11 cellular contexts compared by ENCODE assay signal in the genomic region with DNA sequence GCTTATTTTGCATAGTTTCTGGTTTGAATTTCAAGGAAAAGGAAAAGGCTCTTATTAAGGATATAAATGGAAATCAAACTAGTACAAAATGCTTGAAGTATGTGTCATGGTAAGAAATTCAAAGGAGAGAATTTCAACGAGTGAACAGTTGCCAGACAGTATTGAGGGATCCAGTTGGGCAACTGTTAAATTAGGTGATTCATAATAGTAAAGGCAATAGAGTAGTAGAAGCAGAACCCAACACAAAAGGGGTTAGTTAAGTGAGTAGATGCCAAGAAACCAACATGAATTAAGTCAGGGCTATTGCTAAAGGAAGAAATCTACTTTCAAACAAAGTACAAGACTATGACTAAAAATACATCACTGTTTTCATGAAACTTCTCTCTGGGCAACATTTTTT. TPM values are rescaled to one million over a fixed set of nuclear protein-coding genes. Genes with fewer than 3 reads are reported as not detected.
A peak's percentile ranks its signal among the peaks of the same experiment; 100 is the strongest.
DNase-seq lines count a peak whose midpoint lies in the region; ATAC-seq and TF ChIP-seq lines count a peak whose summit lies in the region.
"Had no signal": no experiment of that assay in that cellular context is flagged by ENCODE, and none has a peak within 500 bp of the region (broad histone marks: within the 10 kb centered on the region; RNA-seq: fewer than 3 reads in every experiment).

No MANE protein-coding gene starts in this region.

- H3K27me3 ChIP-seq in stomach: no peaks in the 10 kb centered on the region
- H3K27me3 ChIP-seq in right lobe of liver: no peaks in the 10 kb centered on the region
- H3K27me3 ChIP-seq: heart right ventricle had no signal

- TF ChIP-seq CTCF in AG10803 (conservative IDR thresholded peaks at IDR 0.05; ENCODE audit: low read length) (no peak), HFFc6 (IDR thresholded peaks at IDR 0.05) (no peak), stomach (IDR thresholded peaks at IDR 0.05) (no peak), right lobe of liver (IDR thresholded peaks at IDR 0.05) (no peak), Calu3 (IDR thresholded peaks at IDR 0.05; ENCODE audit: unreplicated experiment) (no peak)

- no TSS peak for BruUV-seq in Calu3 (replicated peaks; lab: Mats Ljungman, UMichigan)

- no peak for TF ChIP-seq POLR2A in stomach (IDR thresholded peaks at IDR 0.05)
- TF ChIP-seq POLR2A in right lobe of liver (IDR thresholded peaks at IDR 0.05): no peak

- intact Hi-C loops in stomach (cut with DNase I; ENCODE audit: low total_unique reads): no loop called here
- intact Hi-C loops in right lobe of liver (cut with DNase I): no loop called here
- intact Hi-C loops in Calu3 (cut with micrococcal nuclease; ENCODE audit: unreplicated experiment): no loop called here

- H3K36me3 Mint-ChIP-seq in HFFc6 (ENCODE audit: low read depth): no peaks in the 10 kb centered on the region; the same call in 1 of the 2 replicates
- peaks cover 66% of the 10 kb centered on the region for H3K36me3 Mint-ChIP-seq in activated T-helper 17 cell treated with anti-CD3 and anti-CD28 coated beads, Interleukin-2, amount 50 U/mL, for 72 hours (ENCODE audit: low read depth)
- peaks cover 18 to 50% (median 33%) of the 10 kb centered on the region in 3 donors for H3K36me3 Mint-ChIP-seq in immature natural killer cell
- no peaks in the 10 kb centered on the region for H3K36me3 Mint-ChIP-seq in Calu3 (ENCODE audit: insufficient read depth, unreplicated experiment)

- DNase-seq in AG10803 (ENCODE audit: low read depth) (peak; percentile 94), HFFc6 (peak; percentile 12), immature natural killer cell (no peak), stomach (no peak), retina (no peak), right lobe of liver (no peak), Calu3 (no peak)
- DNase-seq: activated gamma-delta T cell treated with Interleukin-2 at 50 U/mL for 16 hours, heart right ventricle had no signal

- H3K27ac Mint-ChIP-seq in HFFc6: no peak overlapping the region
- H3K27ac Mint-ChIP-seq in activated T-helper 17 cell treated with anti-CD3 and anti-CD28 coated beads, Interleukin-2, amount 50 U/mL, for 72 hours: peak overlapping the region; percentile 98
- H3K27ac Mint-ChIP-seq in immature natural killer cell: peak overlapping the region; percentile 90 to 97 (median 96)
- no peak overlapping the region for H3K27ac Mint-ChIP-seq in Calu3 (ENCODE audit: unreplicated experiment)

- H3K36me3 ChIP-seq in stomach (no peaks in the 10 kb centered on the region), right lobe of liver (no peaks in the 10 kb centered on the region)

- no peak overlapping the region for H3K4me3 Mint-ChIP-seq in HFFc6
- peak overlapping the region; percentile 100 for H3K4me3 Mint-ChIP-seq in activated T-helper 17 cell treated with anti-CD3 and anti-CD28 coated beads, Interleukin-2, amount 50 U/mL, for 72 hours
- peak overlapping the region; percentile 91 to 100 (median 100) for H3K4me3 Mint-ChIP-seq in immature natural killer cell
- no peak overlapping the region for H3K4me3 Mint-ChIP-seq in Calu3 (ENCODE audit: low read depth, unreplicated experiment)

- H3K4me3 ChIP-seq in AG10803 (ENCODE audit: low read length) (no peak overlapping the region), stomach (peak overlapping the region in 2 of 4 donors; percentile 20 to 32), right lobe of liver (peak overlapping the region in 1 of 3 donors; percentile 16)

- TF ChIP-seq EP300 in stomach (IDR thresholded peaks at IDR 0.05): no peak

- H3K4me1 ChIP-seq in stomach (peaks cover 0 to 9% (median 2%) of the 10 kb centered on the region in 4 donors), right lobe of liver (peaks cover 0 to 9% (median 0%) of the 10 kb centered on the region in 4 donors)

- H3K9me3 Mint-ChIP-seq in HFFc6 (peaks cover 8% of the 10 kb centered on the region), immature natural killer cell (peaks cover 0 to 5% (median 3%) of the 10 kb centered on the region in 6 donors), Calu3 (ENCODE audit: low read depth, unreplicated experiment) (peaks cover 3% of the 10 kb centered on the region)
- H3K9me3 Mint-ChIP-seq in activated T-helper 17 cell treated with anti-CD3 and anti-CD28 coated beads, Interleukin-2, amount 50 U/mL, for 72 hours: peaks cover 7% of the 10 kb centered on the region

- peak overlapping the region in 2 of 5 donors; percentile 0 to 47 for H3K27ac ChIP-seq in stomach
- H3K27ac ChIP-seq in right lobe of liver: no peak overlapping the region

- H3K4me1 Mint-ChIP-seq in HFFc6 (ENCODE audit: low read depth) (no peaks in the 10 kb centered on the region), immature natural killer cell (peaks cover 55 to 84% of the 10 kb centered on the region in 2 donors), Calu3 (ENCODE audit: low read depth, unreplicated experiment) (no peaks in the 10 kb centered on the region)
- H3K4me1 Mint-ChIP-seq in activated T-helper 17 cell treated with anti-CD3 and anti-CD28 coated beads, Interleukin-2, amount 50 U/mL, for 72 hours: peaks cover 35% of the 10 kb centered on the region

- CTCF ChIA-PET in Calu3 (lab: Charles Lee): no interaction called here

- H3K27me3 Mint-ChIP-seq in HFFc6 (ENCODE audit: insufficient read depth): no peaks in the 10 kb centered on the region
- H3K27me3 Mint-ChIP-seq in activated T-helper 17 cell treated with anti-CD3 and anti-CD28 coated beads, Interleukin-2, amount 50 U/mL, for 72 hours: no peaks in the 10 kb centered on the region
- peaks cover 6 to 9% (median 7%) of the 10 kb centered on the region in 3 donors for H3K27me3 Mint-ChIP-seq in immature natural killer cell (ENCODE audit: low read depth in 3 of 3)
- H3K27me3 Mint-ChIP-seq in Calu3 (ENCODE audit: unreplicated experiment): no peaks in the 10 kb centered on the region

- peak; percentile 27 for ATAC-seq in activated T-helper 17 cell treated with anti-CD3 and anti-CD28 coated beads, Interleukin-2, amount 50 U/mL, for 72 hours (replicated peaks)
- no peak for ATAC-seq in right lobe of liver
- ATAC-seq: Right ventricle myocardium inferior had no signal

- 22 to 50% (median 39%) methylated on average over 1 of the region's 1 CpG for WGBS in stomach, 5 donors
- WGBS in right lobe of liver (ENCODE audit: insufficient coverage, low coverage, low lambda C conversion rate, missing lambda C conversion rate): 33% methylated on average over 1 of the region's 1 CpG

- H3K9me3 ChIP-seq in stomach: no peaks in the 10 kb centered on the region
- no peaks in the 10 kb centered on the region for H3K9me3 ChIP-seq in right lobe of liver

RNA-seq across cellular contexts. Expression of gene GBP5, which starts 1.0 kb away (rescaled TPM):
- under 1 TPM in 2 of 6 experiments, not detected in 4; 0.10 to 0.34 TPM for total RNA-seq in HFFc6 (2021; fragmentation: NEBNext Ultra II Directional; extraction: Animal tissue kit (Norgen Biotek cat#: 25700))
- total RNA-seq in activated T-helper 17 cell treated with anti-CD3 and anti-CD28 coated beads, Interleukin-2, amount 50 U/mL, for 72 hours: 100 to 1,000 TPM; 135 to 157 TPM
- polyA plus RNA-seq in immature natural killer cell (100 to 1,000 TPM in 1 of 3 donors, 10 to 100 TPM in 2; 74.4 to 212 (median 90.8) TPM), stomach (1 to 10 TPM in 2 of 3 donors, under 1 TPM in 1; 0.75 to 3.7 (median 1.1) TPM)
- total RNA-seq in stomach (10 to 100 TPM in 2 of 5 donors, 1 to 10 TPM in 1, not detected in 2; 1.3 to 28.6 (median 13.5) TPM), right lobe of liver (1 to 10 TPM in 5 of 6 experiments, under 1 TPM in 1; 0.44 to 5.0 (median 1.5) TPM), Calu3 (2022) (0.54 TPM in 1 of 2 replicates, not detected in the other)

Comparison
In these comparisons a context has a peak if more than half of its experiments do, and no peak if none do; other contexts are left out.
1. DNase-seq: peak in AG10803 (single experiment) and HFFc6 (single experiment); none in immature natural killer cell (0 of 3), stomach (single experiment), retina (single experiment), right lobe of liver (0 of 3) and Calu3 (single experiment).
2. H3K27ac Mint-ChIP-seq: peak in activated T-helper 17 cell treated with anti-CD3 and anti-CD28 coated beads, Interleukin-2, amount 50 U/mL, for 72 hours (single experiment) and immature natural killer cell (6 of 6); none in HFFc6 (single experiment) and Calu3 (single experiment).
3. H3K4me3 Mint-ChIP-seq: peak in activated T-helper 17 cell treated with anti-CD3 and anti-CD28 coated beads, Interleukin-2, amount 50 U/mL, for 72 hours (single experiment) and immature natural killer cell (5 of 5); none in HFFc6 (single experiment) and Calu3 (single experiment).
4. RNA of gene GBP5, which starts 1.0 kb away (total RNA-seq): 135 to 157 TPM in activated T-helper 17 cell treated with anti-CD3 and anti-CD28 coated beads, Interleukin-2, amount 50 U/mL, for 72 hours; 0.44 to 5.0 TPM in right lobe of liver, 1.3 to 28.6 TPM in stomach, 0.10 to 0.34 TPM in HFFc6 and 0.54 TPM in Calu3; every median in the first group is over 4 times any median in the second.